ENCODE assay signal across 1 cellular context in the genomic region with DNA sequence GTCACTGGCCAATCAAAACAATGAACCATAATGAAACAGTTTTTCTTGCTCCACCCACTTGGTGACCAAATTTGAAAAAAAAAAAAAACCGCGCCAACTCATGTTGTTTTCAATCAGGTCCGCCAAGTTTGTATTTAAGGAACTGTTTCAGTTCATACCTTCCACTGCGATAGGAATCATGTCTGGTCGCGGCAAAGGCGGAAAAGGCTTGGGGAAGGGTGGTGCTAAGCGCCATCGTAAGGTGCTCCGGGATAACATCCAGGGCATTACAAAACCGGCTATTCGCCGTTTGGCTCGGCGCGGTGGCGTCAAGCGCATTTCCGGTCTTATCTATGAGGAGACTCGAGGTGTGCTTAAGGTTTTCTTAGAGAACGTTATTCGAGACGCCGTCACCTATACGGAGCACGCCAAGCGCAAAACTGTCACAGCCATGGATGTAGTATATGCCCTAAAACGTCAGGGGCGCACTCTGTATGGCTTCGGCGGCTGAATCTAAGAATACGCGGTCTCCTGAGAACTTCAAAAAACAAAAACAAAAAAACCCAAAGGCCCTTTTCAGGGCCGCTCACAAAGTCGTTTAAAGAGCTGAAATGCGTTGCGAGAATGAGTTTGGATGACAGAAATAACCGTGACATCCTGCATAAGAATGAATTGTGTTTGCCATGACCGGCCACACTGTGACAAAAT.
TF ChIP-seq lines count a peak whose summit lies in the region.

No MANE protein-coding gene starts in this region.

TF ChIP-seq in K562, 482 proteins besides CTCF, POLR2A, EP300 and RAD21 (continued from another document and continues in another):
- TF ChIP-seq MGA (IDR thresholded peaks at IDR 0.05) (peak; percentile 86), BRF1 (IDR thresholded peaks at IDR 0.05; ENCODE audit: borderline replicate concordance, extremely low read depth, insufficient read length) (no peak), CTBP1 (IDR thresholded peaks at IDR 0.05; ENCODE audit: borderline replicate concordance) (peak; percentile 88), KHSRP (IDR thresholded peaks at IDR 0.05) (peak; percentile 12; the same call in 1 of the 2 replicates), CBX3 (IDR thresholded peaks at IDR 0.05; ENCODE audit: borderline replicate concordance in 1 of 2, low read length in 2 of 2) (peak in 1 of 2 experiments; percentile 79; a peak in 2 of 3 replicates), ZNF165 (CRISPR knock-in tag; IDR thresholded peaks at IDR 0.05; ENCODE audit: borderline replicate concordance) (no peak), PML (IDR thresholded peaks at IDR 0.05; ENCODE audit: low read length) (peak; percentile 99), THRAP3 (IDR thresholded peaks at IDR 0.05; ENCODE audit: borderline replicate concordance) (peak; percentile 100), IRF1 (CRISPR knock-in tag; IDR thresholded peaks at IDR 0.05; ENCODE audit: borderline replicate concordance) (peak; percentile 18; the same call in 1 of the 2 replicates), HMGN3 (IDR thresholded peaks at IDR 0.05; ENCODE audit: borderline replicate concordance, extremely low read depth, insufficient read length, low read depth, low read length) (no peak), ETV6 (IDR thresholded peaks at IDR 0.05; ENCODE audit: borderline replicate concordance in 1 of 2, low read depth in 2 of 2, low read length in 1 of 2) (peak in 1 of 2 experiments; percentile 65; a peak in 2 of 4 replicates), ETV6 (CRISPR knock-in tag; IDR thresholded peaks at IDR 0.05; ENCODE audit: borderline replicate concordance) (peak; percentile 83; the same call in 1 of the 2 replicates), ZNF740 (CRISPR knock-in tag; IDR thresholded peaks at IDR 0.05) (no peak), ZNF740 (tag; IDR thresholded peaks at IDR 0.05) (no peak), TAF7 (tag; IDR thresholded peaks at IDR 0.05) (peak; percentile 92), U2AF2 (optimal IDR thresholded peaks at IDR 0.05; ENCODE audit: low read depth, low read length) (no peak), CBFA2T2 (conservative IDR thresholded peaks at IDR 0.05) (no peak), FOXK1 (CRISPR knock-in tag; IDR thresholded peaks at IDR 0.05; ENCODE audit: borderline replicate concordance) (peak; percentile 90), ARID3B (CRISPR knock-in tag; IDR thresholded peaks at IDR 0.05; ENCODE audit: borderline replicate concordance) (no peak), HDAC2 (IDR thresholded peaks at IDR 0.05) (peak; percentile 86), ELF4 (CRISPR knock-in tag; IDR thresholded peaks at IDR 0.05) (peak; percentile 72; the same call in 1 of the 2 replicates), ZNF655 (CRISPR knock-in tag; IDR thresholded peaks at IDR 0.05) (peak; percentile 76; the same call in 1 of the 2 replicates)
- TF ChIP-seq, protein P1, sequence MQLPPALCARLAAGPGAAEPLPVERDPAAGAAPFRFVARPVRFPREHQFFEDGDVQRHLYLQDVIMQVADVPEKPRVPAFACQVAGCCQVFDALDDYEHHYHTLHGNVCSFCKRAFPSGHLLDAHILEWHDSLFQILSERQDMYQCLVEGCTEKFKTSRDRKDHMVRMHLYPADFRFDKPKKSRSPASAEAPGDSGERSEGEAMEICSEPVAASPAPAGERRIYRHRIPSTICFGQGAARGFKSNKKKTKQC (CRISPR knock-in tag; IDR thresholded peaks at IDR 0.05) = peak; percentile 69; the same call in 1 of the 2 replicates
- TF ChIP-seq, protein P2, sequence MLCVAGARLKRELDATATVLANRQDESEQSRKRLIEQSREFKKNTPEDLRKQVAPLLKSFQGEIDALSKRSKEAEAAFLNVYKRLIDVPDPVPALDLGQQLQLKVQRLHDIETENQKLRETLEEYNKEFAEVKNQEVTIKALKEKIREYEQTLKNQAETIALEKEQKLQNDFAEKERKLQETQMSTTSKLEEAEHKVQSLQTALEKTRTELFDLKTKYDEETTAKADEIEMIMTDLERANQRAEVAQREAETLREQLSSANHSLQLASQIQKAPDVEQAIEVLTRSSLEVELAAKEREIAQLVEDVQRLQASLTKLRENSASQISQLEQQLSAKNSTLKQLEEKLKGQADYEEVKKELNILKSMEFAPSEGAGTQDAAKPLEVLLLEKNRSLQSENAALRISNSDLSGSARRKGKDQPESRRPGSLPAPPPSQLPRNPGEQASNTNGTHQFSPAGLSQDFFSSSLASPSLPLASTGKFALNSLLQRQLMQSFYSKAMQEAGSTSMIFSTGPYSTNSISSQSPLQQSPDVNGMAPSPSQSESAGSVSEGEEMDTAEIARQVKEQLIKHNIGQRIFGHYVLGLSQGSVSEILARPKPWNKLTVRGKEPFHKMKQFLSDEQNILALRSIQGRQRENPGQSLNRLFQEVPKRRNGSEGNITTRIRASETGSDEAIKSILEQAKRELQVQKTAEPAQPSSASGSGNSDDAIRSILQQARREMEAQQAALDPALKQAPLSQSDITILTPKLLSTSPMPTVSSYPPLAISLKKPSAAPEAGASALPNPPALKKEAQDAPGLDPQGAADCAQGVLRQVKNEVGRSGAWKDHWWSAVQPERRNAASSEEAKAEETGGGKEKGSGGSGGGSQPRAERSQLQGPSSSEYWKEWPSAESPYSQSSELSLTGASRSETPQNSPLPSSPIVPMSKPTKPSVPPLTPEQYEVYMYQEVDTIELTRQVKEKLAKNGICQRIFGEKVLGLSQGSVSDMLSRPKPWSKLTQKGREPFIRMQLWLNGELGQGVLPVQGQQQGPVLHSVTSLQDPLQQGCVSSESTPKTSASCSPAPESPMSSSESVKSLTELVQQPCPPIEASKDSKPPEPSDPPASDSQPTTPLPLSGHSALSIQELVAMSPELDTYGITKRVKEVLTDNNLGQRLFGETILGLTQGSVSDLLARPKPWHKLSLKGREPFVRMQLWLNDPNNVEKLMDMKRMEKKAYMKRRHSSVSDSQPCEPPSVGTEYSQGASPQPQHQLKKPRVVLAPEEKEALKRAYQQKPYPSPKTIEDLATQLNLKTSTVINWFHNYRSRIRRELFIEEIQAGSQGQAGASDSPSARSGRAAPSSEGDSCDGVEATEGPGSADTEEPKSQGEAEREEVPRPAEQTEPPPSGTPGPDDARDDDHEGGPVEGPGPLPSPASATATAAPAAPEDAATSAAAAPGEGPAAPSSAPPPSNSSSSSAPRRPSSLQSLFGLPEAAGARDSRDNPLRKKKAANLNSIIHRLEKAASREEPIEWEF (CRISPR knock-in tag; IDR thresholded peaks at IDR 0.05) = peak; percentile 60; the same call in 1 of the 2 replicates
- TF ChIP-seq, protein P3, sequence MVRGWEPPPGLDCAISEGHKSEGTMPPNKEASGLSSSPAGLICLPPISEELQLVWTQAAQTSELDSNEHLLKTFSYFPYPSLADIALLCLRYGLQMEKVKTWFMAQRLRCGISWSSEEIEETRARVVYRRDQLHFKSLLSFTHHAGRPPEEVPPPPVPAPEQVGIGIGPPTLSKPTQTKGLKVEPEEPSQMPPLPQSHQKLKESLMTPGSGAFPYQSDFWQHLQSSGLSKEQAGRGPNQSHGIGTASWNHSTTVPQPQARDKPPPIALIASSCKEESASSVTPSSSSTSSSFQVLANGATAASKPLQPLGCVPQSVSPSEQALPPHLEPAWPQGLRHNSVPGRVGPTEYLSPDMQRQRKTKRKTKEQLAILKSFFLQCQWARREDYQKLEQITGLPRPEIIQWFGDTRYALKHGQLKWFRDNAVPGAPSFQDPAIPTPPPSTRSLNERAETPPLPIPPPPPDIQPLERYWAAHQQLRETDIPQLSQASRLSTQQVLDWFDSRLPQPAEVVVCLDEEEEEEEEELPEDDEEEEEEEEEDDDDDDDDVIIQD (CRISPR knock-in tag; IDR thresholded peaks at IDR 0.05) = 0 out of 2 replicates have a peak, but pooled peaks have one; percentile 35
